13 cellular contexts compared by ENCODE assay signal in genomic region chr13:114034481-114034891, GRCh38.
A peak's percentile ranks its signal among the peaks of the same experiment; 100 is the strongest.
DNase-seq lines count a peak whose midpoint lies in the region; ATAC-seq and TF ChIP-seq lines count a peak whose summit lies in the region.
"Had no signal": no experiment of that assay in that cellular context is flagged by ENCODE, and none has a peak within 500 bp of the region (broad histone marks: within the 10 kb centered on the region; RNA-seq: fewer than 3 reads in every experiment).

No MANE protein-coding gene starts in this region.

- H2AFZ ChIP-seq in IMR-90 (replicated peaks; ENCODE audit: low read length, poor library complexity) = peak overlapping the region; percentile 61

- ATAC-seq in IMR-90 (ENCODE audit: low read depth) = peak; percentile 53

- 38% methylated on average over 4 of the region's 9 CpGs; no CpG with 5 or more reads in 1 of the 2 experiments for WGBS in IMR-90 (ENCODE audit: extremely low coverage in 2 of 2, insufficient read length in 1 of 2), 2 experiments
- WGBS in suprapubic skin = 71% methylated on average over 9 of the region's 9 CpGs

- peak overlapping the region; percentile 74 for H3K27ac ChIP-seq in IMR-90 (ENCODE audit: insufficient read depth, low read length)
- peak overlapping the region; percentile 23 for H3K27ac ChIP-seq in muscle layer of colon (ENCODE audit: low read depth, low read length)
- H3K27ac ChIP-seq in suprapubic skin = no peak overlapping the region

- no TSS peak for BruUV-seq in IMR-90 (replicated peaks; lab: Mats Ljungman, UMichigan)

- peak overlapping the region; percentile 51; the same call in 1 of the 2 replicates for H2BK20ac ChIP-seq in IMR-90 (ENCODE audit: low read depth, low read length)

- no peak for TF ChIP-seq RAD21 in IMR-90 (IDR thresholded peaks at IDR 0.05; ENCODE audit: low read length)

- H4K20me1 ChIP-seq in IMR-90 (ENCODE audit: insufficient read depth, low read length) = peaks cover 88% of the 10 kb centered on the region

- 0 out of 3 replicates have a peak overlapping the region, but pooled peaks have one; percentile 49 for H2BK15ac ChIP-seq in IMR-90 (ENCODE audit: low read depth, low read length)

- POLR2A ChIA-PET in IMR-90 (lab: Charles Lee; ENCODE audit: unreplicated experiment) = no interaction called here
- POLR2A ChIA-PET in activated CD4-positive, alpha-beta memory T cell treated with anti-CD3 and anti-CD28 coated beads for 36 hours (lab: Charles Lee) = no interaction called here

- in situ Hi-C loops in IMR-90 (cut with MboI; ENCODE audit: low sequenced_read_pairs) = no loop called here

- peak overlapping the region; percentile 51 for H2BK5ac ChIP-seq in IMR-90 (ENCODE audit: low read depth, low read length, poor library complexity, severe bottlenecking)

- H2BK120ac ChIP-seq in IMR-90 (ENCODE audit: low read depth, low read length) = peak overlapping the region; percentile 16

- no peak overlapping the region for H3K27ac Mint-ChIP-seq in activated CD4-positive, alpha-beta memory T cell treated with anti-CD3 and anti-CD28 coated beads for 36 hours

- CTCF ChIA-PET in IMR-90 (lab: Yijun Ruan, JAX) = no interaction called here
- CTCF ChIA-PET in activated CD4-positive, alpha-beta memory T cell treated with anti-CD3 and anti-CD28 coated beads for 36 hours (lab: Charles Lee) = interaction anchor here (1.2 kb wide), 1 partner anchor 76 kb away, joined by 3 read pairs; no protein-coding TSS in a partner anchor

- H3K9me3 Mint-ChIP-seq in activated CD4-positive, alpha-beta memory T cell treated with anti-CD3 and anti-CD28 coated beads for 36 hours = peaks cover 5% of the 10 kb centered on the region

- H3K79me1 ChIP-seq in IMR-90 (ENCODE audit: low read depth in 1 of 2, low read length in 2 of 2) = peaks cover 19 to 88% of the 10 kb centered on the region in 2 experiments

- H3K27me3 ChIP-seq in IMR-90 (ENCODE audit: control insufficient read depth, insufficient read depth, low read length) = no peaks in the 10 kb centered on the region
- H3K27me3 ChIP-seq in muscle layer of colon (ENCODE audit: control insufficient read depth in 1 of 2, insufficient read depth in 2 of 2, low read length in 2 of 2) = no peaks in the 10 kb centered on the region
- H3K27me3 ChIP-seq in suprapubic skin = no peaks in the 10 kb centered on the region
- H3K27me3 ChIP-seq: SJCRH30 had no signal

- H3K36me3 Mint-ChIP-seq in activated CD4-positive, alpha-beta memory T cell treated with anti-CD3 and anti-CD28 coated beads for 36 hours = peaks cover 17% of the 10 kb centered on the region

- H3K36me3 ChIP-seq in IMR-90 (ENCODE audit: control insufficient read depth, insufficient read depth, low read length) (peaks cover 34% of the 10 kb centered on the region), muscle layer of colon (ENCODE audit: insufficient read depth, low read length) (no peaks in the 10 kb centered on the region), suprapubic skin (no peaks in the 10 kb centered on the region)
- H3K36me3 ChIP-seq: SJCRH30 had no signal

- DNase-seq in IMR-90 (peak; percentile 80), choroid plexus epithelial cell (ENCODE audit: low read depth) (peak; percentile 47), suprapubic skin (ENCODE audit: low spot score in 2 of 2) (no peak), DMS79 treated with DMSO at 0.1 percent for 48 hours (lab: John Stamatoyannopoulos, UW) (no peak), cerebellum (ENCODE audit: low spot score) (no peak)
- DNase-seq in activated CD4-positive, alpha-beta memory T cell treated with anti-CD3 and anti-CD28 coated beads for 36 hours = no peak
- DNase-seq: activated gamma-delta T cell treated with Interleukin-2 at 50 U/mL for 16 hours; DND-41; NCI-H524 treated with DMSO at 0.1 percent for 48 hours; SJCRH30; stimulated activated CD4-positive, alpha-beta T cell treated with anti-CD3 and anti-CD28 coated beads, Interleukin-2, amount 100 ng/mL, for 24 hours; trophoblast cell had no signal

- H3K23ac ChIP-seq in IMR-90 (ENCODE audit: low read depth, low read length) = peak overlapping the region; percentile 66

- peaks cover 37% of the 10 kb centered on the region for H3K9me1 ChIP-seq in IMR-90 (ENCODE audit: insufficient read depth, low read length)

- H4K91ac ChIP-seq in IMR-90 (ENCODE audit: insufficient read depth, low read depth, low read length) = peak overlapping the region; percentile 76

- 0 out of 2 replicates have a peak overlapping the region, but pooled peaks have one; percentile 26 for H2AK5ac ChIP-seq in IMR-90 (ENCODE audit: low read depth, low read length)

- H4K5ac ChIP-seq in IMR-90 (ENCODE audit: low read depth, low read length) = peak overlapping the region; percentile 52; the same call in 1 of the 2 replicates

- H3K4me1 ChIP-seq in IMR-90 (ENCODE audit: control insufficient read depth, insufficient read depth, low read length) (peaks cover 37% of the 10 kb centered on the region), muscle layer of colon (ENCODE audit: insufficient read depth, low read length) (peaks cover 14% of the 10 kb centered on the region), suprapubic skin (peaks cover 41% of the 10 kb centered on the region)

- H3K4me1 Mint-ChIP-seq in activated CD4-positive, alpha-beta memory T cell treated with anti-CD3 and anti-CD28 coated beads for 36 hours (ENCODE audit: low read depth) = peaks cover 11% of the 10 kb centered on the region

- peak overlapping the region; percentile 53; the same call in 1 of the 2 replicates for H3K14ac ChIP-seq in IMR-90 (replicated peaks; ENCODE audit: low read depth, low read length)

- no peaks in the 10 kb centered on the region for H3K27me3 Mint-ChIP-seq in activated CD4-positive, alpha-beta memory T cell treated with anti-CD3 and anti-CD28 coated beads for 36 hours

- dilution Hi-C loops in IMR-90 (cut with HindIII; ENCODE audit: low sequenced_read_pairs, unreplicated experiment) = no loop called here

- peak overlapping the region; percentile 51; the same call in 1 of the 2 replicates for H3K18ac ChIP-seq in IMR-90 (ENCODE audit: low read depth, low read length)

- peak overlapping the region; percentile 74 for H3K4me2 ChIP-seq in IMR-90 (ENCODE audit: low read depth, low read length)

- H2AK9ac ChIP-seq in IMR-90 (replicated peaks; ENCODE audit: low read depth, low read length, poor library complexity) = peak overlapping the region; percentile 12

- peak overlapping the region in 1 of 2 experiments; percentile 45; a peak in 3 of 4 replicates for H4K8ac ChIP-seq in IMR-90 (ENCODE audit: low read depth in 2 of 2, low read length in 2 of 2)

- no peak for TF ChIP-seq POLR2A in IMR-90 (IDR thresholded peaks at IDR 0.05; ENCODE audit: low read depth, low read length)
- TF ChIP-seq POLR2A in suprapubic skin (IDR thresholded peaks at IDR 0.05) = no peak

- no peak overlapping the region for H3K4me3 Mint-ChIP-seq in activated CD4-positive, alpha-beta memory T cell treated with anti-CD3 and anti-CD28 coated beads for 36 hours

- H3K9ac ChIP-seq in IMR-90 (ENCODE audit: low read depth, low read length) (peak overlapping the region; percentile 10), muscle layer of colon (ENCODE audit: low read length) (no peak overlapping the region)

- peak overlapping the region; percentile 64 for H3K4ac ChIP-seq in IMR-90 (ENCODE audit: low read depth, low read length)

- H3K4me3 ChIP-seq in IMR-90 (ENCODE audit: insufficient read depth, low read depth, low read length) = peak overlapping the region; percentile 2; the same call in 1 of the 2 replicates
- H3K4me3 ChIP-seq in choroid plexus epithelial cell (ENCODE audit: low read depth, low read length) = no peak overlapping the region
- no peak overlapping the region for H3K4me3 ChIP-seq in muscle layer of colon (ENCODE audit: low read depth in 1 of 2, low read length in 2 of 2)
- peak overlapping the region; percentile 16 for H3K4me3 ChIP-seq in suprapubic skin

- no peaks in the 10 kb centered on the region for H3K9me3 ChIP-seq in IMR-90 (ENCODE audit: control insufficient read depth, insufficient read depth, low read length)
- H3K9me3 ChIP-seq in muscle layer of colon (ENCODE audit: low read length) = no peaks in the 10 kb centered on the region
- H3K9me3 ChIP-seq in suprapubic skin = no peaks in the 10 kb centered on the region
- H3K9me3 ChIP-seq: SJCRH30 had no signal

- TF ChIP-seq EP300 in suprapubic skin (IDR thresholded peaks at IDR 0.05) = no peak

- TF ChIP-seq CTCF in IMR-90 (conservative IDR thresholded peaks at IDR 0.05; ENCODE audit: low read depth, low read length) (no peak), choroid plexus epithelial cell (conservative IDR thresholded peaks at IDR 0.05; ENCODE audit: low read depth, low read length) (no peak), suprapubic skin (IDR thresholded peaks at IDR 0.05) (no peak)

- intact Hi-C loops in IMR-90 (cut with micrococcal nuclease) = loop anchor here (2.0 kb wide), 1 partner anchor 98 kb away; the partner anchor contains the start of gene RASA3
- intact Hi-C loops in activated CD4-positive, alpha-beta memory T cell treated with anti-CD3 and anti-CD28 coated beads for 36 hours (cut with micrococcal nuclease) = no loop called here

- no peak overlapping the region for H3K56ac ChIP-seq in IMR-90 (ENCODE audit: extremely low read depth, insufficient read depth, low read length)

TF ChIP-seq in IMR-90, 13 proteins besides CTCF, POLR2A, EP300 and RAD21:
- TF ChIP-seq MAFK (IDR thresholded peaks at IDR 0.05; ENCODE audit: low read depth, low read length) = peak; percentile 41
- no peak for TF ChIP-seq RFX5 (IDR thresholded peaks at IDR 0.05; ENCODE audit: low read depth, low read length)

Comparison
In these comparisons a context has a peak if more than half of its experiments do, and no peak if none do; other contexts are left out.
1. DNase-seq: peak in IMR-90 (single experiment) and choroid plexus epithelial cell (single experiment); none in suprapubic skin (0 of 2), DMS79 treated with DMSO at 0.1 percent for 48 hours (single experiment), cerebellum (single experiment) and activated CD4-positive, alpha-beta memory T cell treated with anti-CD3 and anti-CD28 coated beads for 36 hours (single experiment).
2. H3K4me3 ChIP-seq: peak in IMR-90 (single experiment) and suprapubic skin (single experiment); none in choroid plexus epithelial cell (single experiment) and muscle layer of colon (0 of 2).